In the genomic region with DNA sequence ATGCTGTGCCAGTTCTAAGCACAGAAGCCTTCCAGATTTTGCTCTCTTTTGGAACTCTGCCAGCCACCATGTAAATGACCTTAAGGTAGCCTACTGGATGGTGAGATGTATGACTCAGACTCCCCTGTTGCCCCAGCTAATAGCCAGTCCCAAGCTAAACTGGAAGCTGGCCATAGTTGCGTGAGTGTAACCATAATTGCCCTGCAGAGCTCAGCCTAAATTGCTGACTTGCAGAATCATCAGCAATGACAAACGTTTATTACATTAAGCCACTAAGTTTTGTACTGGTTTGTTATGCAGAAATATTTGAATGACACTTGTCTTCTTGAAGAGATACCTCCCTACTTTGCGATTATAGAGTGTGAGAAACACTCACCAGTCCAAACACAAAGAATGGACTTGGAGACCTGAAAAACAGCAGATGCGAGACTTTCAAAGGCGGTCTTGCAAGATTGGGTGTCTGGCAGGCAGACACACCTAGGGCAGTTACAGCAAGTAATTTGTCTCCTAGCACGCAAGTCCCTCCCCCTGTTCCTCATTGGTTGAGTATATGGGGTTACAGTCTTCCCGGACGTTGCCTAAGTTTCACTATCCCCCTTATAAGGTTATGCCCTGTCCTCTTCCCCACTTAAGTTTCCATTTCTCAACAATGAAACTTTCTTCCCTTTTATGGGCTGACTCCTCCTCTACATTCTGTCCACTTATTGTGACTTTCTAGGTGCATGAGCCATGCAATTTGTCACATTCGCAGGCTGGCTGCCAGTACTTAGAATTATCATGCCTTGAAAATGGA, we compare ENCODE assay signal across 1 cellular context.
A peak's percentile ranks its signal among the peaks of the same experiment; 100 is the strongest.
TF ChIP-seq lines count a peak whose summit lies in the region.

No MANE protein-coding gene starts in this region.

TF ChIP-seq in GM12878, 131 proteins besides CTCF, POLR2A, EP300 and RAD21 (continued from another document and continues in another):
- TF ChIP-seq, protein P1, sequence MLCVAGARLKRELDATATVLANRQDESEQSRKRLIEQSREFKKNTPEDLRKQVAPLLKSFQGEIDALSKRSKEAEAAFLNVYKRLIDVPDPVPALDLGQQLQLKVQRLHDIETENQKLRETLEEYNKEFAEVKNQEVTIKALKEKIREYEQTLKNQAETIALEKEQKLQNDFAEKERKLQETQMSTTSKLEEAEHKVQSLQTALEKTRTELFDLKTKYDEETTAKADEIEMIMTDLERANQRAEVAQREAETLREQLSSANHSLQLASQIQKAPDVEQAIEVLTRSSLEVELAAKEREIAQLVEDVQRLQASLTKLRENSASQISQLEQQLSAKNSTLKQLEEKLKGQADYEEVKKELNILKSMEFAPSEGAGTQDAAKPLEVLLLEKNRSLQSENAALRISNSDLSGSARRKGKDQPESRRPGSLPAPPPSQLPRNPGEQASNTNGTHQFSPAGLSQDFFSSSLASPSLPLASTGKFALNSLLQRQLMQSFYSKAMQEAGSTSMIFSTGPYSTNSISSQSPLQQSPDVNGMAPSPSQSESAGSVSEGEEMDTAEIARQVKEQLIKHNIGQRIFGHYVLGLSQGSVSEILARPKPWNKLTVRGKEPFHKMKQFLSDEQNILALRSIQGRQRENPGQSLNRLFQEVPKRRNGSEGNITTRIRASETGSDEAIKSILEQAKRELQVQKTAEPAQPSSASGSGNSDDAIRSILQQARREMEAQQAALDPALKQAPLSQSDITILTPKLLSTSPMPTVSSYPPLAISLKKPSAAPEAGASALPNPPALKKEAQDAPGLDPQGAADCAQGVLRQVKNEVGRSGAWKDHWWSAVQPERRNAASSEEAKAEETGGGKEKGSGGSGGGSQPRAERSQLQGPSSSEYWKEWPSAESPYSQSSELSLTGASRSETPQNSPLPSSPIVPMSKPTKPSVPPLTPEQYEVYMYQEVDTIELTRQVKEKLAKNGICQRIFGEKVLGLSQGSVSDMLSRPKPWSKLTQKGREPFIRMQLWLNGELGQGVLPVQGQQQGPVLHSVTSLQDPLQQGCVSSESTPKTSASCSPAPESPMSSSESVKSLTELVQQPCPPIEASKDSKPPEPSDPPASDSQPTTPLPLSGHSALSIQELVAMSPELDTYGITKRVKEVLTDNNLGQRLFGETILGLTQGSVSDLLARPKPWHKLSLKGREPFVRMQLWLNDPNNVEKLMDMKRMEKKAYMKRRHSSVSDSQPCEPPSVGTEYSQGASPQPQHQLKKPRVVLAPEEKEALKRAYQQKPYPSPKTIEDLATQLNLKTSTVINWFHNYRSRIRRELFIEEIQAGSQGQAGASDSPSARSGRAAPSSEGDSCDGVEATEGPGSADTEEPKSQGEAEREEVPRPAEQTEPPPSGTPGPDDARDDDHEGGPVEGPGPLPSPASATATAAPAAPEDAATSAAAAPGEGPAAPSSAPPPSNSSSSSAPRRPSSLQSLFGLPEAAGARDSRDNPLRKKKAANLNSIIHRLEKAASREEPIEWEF (IDR thresholded peaks at IDR 0.05; ENCODE audit: insufficient replicate concordance, low read depth, low read length): no peak
- no peak for TF ChIP-seq RB1 (IDR thresholded peaks at IDR 0.05; ENCODE audit: borderline replicate concordance)
- no peak for TF ChIP-seq KDM1A (IDR thresholded peaks at IDR 0.05; ENCODE audit: borderline replicate concordance)
- no peak for TF ChIP-seq ZNF274 (IDR thresholded peaks at IDR 0.05; ENCODE audit: insufficient read depth, insufficient read length)
- TF ChIP-seq NR2F1 (conservative IDR thresholded peaks at IDR 0.05): no peak
- no peak for TF ChIP-seq NFXL1 (IDR thresholded peaks at IDR 0.05; ENCODE audit: borderline replicate concordance)
- TF ChIP-seq RELA (IDR thresholded peaks at IDR 0.05; ENCODE audit: borderline replicate concordance, partially characterized antibody): no peak
- TF ChIP-seq, protein P2, sequence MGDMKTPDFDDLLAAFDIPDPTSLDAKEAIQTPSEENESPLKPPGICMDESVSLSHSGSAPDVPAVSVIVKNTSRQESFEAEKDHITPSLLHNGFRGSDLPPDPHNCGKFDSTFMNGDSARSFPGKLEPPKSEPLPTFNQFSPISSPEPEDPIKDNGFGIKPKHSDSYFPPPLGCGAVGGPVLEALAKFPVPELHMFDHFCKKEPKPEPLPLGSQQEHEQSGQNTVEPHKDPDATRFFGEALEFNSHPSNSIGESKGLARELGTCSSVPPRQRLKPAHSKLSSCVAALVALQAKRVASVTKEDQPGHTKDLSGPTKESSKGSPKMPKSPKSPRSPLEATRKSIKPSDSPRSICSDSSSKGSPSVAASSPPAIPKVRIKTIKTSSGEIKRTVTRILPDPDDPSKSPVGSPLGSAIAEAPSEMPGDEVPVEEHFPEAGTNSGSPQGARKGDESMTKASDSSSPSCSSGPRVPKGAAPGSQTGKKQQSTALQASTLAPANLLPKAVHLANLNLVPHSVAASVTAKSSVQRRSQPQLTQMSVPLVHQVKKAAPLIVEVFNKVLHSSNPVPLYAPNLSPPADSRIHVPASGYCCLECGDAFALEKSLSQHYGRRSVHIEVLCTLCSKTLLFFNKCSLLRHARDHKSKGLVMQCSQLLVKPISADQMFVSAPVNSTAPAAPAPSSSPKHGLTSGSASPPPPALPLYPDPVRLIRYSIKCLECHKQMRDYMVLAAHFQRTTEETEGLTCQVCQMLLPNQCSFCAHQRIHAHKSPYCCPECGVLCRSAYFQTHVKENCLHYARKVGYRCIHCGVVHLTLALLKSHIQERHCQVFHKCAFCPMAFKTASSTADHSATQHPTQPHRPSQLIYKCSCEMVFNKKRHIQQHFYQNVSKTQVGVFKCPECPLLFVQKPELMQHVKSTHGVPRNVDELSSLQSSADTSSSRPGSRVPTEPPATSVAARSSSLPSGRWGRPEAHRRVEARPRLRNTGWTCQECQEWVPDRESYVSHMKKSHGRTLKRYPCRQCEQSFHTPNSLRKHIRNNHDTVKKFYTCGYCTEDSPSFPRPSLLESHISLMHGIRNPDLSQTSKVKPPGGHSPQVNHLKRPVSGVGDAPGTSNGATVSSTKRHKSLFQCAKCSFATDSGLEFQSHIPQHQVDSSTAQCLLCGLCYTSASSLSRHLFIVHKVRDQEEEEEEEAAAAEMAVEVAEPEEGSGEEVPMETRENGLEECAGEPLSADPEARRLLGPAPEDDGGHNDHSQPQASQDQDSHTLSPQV (IDR thresholded peaks at IDR 0.05): no peak
- TF ChIP-seq MYB (IDR thresholded peaks at IDR 0.05; ENCODE audit: borderline replicate concordance, low read depth, low read length): no peak
- no peak for TF ChIP-seq PBX3 (IDR thresholded peaks at IDR 0.05; ENCODE audit: insufficient replicate concordance, low read depth, low read length)
- no peak for TF ChIP-seq SREBF2 (IDR thresholded peaks at IDR 0.05; ENCODE audit: low read length)
- peak; percentile 100; the same call in 1 of the 2 replicates for TF ChIP-seq STAT1 (conservative IDR thresholded peaks at IDR 0.05)
- TF ChIP-seq, protein P3, sequence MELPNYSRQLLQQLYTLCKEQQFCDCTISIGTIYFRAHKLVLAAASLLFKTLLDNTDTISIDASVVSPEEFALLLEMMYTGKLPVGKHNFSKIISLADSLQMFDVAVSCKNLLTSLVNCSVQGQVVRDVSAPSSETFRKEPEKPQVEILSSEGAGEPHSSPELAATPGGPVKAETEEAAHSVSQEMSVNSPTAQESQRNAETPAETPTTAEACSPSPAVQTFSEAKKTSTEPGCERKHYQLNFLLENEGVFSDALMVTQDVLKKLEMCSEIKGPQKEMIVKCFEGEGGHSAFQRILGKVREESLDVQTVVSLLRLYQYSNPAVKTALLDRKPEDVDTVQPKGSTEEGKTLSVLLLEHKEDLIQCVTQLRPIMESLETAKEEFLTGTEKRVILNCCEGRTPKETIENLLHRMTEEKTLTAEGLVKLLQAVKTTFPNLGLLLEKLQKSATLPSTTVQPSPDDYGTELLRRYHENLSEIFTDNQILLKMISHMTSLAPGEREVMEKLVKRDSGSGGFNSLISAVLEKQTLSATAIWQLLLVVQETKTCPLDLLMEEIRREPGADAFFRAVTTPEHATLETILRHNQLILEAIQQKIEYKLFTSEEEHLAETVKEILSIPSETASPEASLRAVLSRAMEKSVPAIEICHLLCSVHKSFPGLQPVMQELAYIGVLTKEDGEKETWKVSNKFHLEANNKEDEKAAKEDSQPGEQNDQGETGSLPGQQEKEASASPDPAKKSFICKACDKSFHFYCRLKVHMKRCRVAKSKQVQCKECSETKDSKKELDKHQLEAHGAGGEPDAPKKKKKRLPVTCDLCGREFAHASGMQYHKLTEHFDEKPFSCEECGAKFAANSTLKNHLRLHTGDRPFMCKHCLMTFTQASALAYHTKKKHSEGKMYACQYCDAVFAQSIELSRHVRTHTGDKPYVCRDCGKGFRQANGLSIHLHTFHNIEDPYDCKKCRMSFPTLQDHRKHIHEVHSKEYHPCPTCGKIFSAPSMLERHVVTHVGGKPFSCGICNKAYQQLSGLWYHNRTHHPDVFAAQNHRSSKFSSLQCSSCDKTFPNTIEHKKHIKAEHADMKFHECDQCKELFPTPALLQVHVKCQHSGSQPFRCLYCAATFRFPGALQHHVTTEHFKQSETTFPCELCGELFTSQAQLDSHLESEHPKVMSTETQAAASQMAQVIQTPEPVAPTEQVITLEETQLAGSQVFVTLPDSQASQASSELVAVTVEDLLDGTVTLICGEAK (IDR thresholded peaks at IDR 0.05; ENCODE audit: borderline replicate concordance): no peak
- TF ChIP-seq IKZF2 (IDR thresholded peaks at IDR 0.05): peak in 1 of 2 experiments; percentile 15; a peak in 1 of 4 replicates
- TF ChIP-seq HCFC1 (IDR thresholded peaks at IDR 0.05; ENCODE audit: low read length): no peak
- 0 out of 2 replicates have a peak, but pooled peaks have one; percentile 57 for TF ChIP-seq HDGF (IDR thresholded peaks at IDR 0.05)
- no peak for TF ChIP-seq HSF1 (IDR thresholded peaks at IDR 0.05; ENCODE audit: low read depth, low read length)
- no peak for TF ChIP-seq TCF3 (IDR thresholded peaks at IDR 0.05; ENCODE audit: borderline replicate concordance, insufficient read depth, low read depth, low read length)
- TF ChIP-seq TCF7 (IDR thresholded peaks at IDR 0.05; ENCODE audit: borderline replicate concordance): no peak
- no peak for TF ChIP-seq HDAC2 (IDR thresholded peaks at IDR 0.05)
- TF ChIP-seq NR2C2 (IDR thresholded peaks at IDR 0.05; ENCODE audit: borderline replicate concordance, control insufficient read depth, insufficient read length, low read depth): no peak
- TF ChIP-seq, protein P4, sequence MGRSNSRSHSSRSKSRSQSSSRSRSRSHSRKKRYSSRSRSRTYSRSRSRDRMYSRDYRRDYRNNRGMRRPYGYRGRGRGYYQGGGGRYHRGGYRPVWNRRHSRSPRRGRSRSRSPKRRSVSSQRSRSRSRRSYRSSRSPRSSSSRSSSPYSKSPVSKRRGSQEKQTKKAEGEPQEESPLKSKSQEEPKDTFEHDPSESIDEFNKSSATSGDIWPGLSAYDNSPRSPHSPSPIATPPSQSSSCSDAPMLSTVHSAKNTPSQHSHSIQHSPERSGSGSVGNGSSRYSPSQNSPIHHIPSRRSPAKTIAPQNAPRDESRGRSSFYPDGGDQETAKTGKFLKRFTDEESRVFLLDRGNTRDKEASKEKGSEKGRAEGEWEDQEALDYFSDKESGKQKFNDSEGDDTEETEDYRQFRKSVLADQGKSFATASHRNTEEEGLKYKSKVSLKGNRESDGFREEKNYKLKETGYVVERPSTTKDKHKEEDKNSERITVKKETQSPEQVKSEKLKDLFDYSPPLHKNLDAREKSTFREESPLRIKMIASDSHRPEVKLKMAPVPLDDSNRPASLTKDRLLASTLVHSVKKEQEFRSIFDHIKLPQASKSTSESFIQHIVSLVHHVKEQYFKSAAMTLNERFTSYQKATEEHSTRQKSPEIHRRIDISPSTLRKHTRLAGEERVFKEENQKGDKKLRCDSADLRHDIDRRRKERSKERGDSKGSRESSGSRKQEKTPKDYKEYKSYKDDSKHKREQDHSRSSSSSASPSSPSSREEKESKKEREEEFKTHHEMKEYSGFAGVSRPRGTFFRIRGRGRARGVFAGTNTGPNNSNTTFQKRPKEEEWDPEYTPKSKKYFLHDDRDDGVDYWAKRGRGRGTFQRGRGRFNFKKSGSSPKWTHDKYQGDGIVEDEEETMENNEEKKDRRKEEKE (IDR thresholded peaks at IDR 0.05): no peak
- TF ChIP-seq, protein P5, sequence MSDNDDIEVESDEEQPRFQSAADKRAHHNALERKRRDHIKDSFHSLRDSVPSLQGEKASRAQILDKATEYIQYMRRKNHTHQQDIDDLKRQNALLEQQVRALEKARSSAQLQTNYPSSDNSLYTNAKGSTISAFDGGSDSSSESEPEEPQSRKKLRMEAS (IDR thresholded peaks at IDR 0.05; ENCODE audit: low read depth, low read length): no peak
- TF ChIP-seq ESRRA (IDR thresholded peaks at IDR 0.05; ENCODE audit: low read length): 0 out of 2 replicates have a peak, but pooled peaks have one; percentile 19
- TF ChIP-seq, protein P6, sequence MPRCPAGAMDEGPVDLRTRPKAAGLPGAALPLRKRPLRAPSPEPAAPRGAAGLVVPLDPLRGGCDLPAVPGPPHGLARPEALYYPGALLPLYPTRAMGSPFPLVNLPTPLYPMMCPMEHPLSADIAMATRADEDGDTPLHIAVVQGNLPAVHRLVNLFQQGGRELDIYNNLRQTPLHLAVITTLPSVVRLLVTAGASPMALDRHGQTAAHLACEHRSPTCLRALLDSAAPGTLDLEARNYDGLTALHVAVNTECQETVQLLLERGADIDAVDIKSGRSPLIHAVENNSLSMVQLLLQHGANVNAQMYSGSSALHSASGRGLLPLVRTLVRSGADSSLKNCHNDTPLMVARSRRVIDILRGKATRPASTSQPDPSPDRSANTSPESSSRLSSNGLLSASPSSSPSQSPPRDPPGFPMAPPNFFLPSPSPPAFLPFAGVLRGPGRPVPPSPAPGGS (IDR thresholded peaks at IDR 0.05; ENCODE audit: borderline replicate concordance, insufficient read depth, low read depth, low read length, poor library complexity, severe bottlenecking): no peak
- no peak for TF ChIP-seq BACH1 (IDR thresholded peaks at IDR 0.05; ENCODE audit: borderline replicate concordance)
- TF ChIP-seq CREM (IDR thresholded peaks at IDR 0.05; ENCODE audit: low read depth): no peak
- no peak for TF ChIP-seq FOXM1 (IDR thresholded peaks at IDR 0.05; ENCODE audit: low read depth, low read length)
- TF ChIP-seq MTA3 (IDR thresholded peaks at IDR 0.05; ENCODE audit: borderline replicate concordance, low read length): peak; percentile 79; the same call in 1 of the 2 replicates
- TF ChIP-seq BMI1 (IDR thresholded peaks at IDR 0.05; ENCODE audit: borderline replicate concordance): no peak
